8 cellular contexts compared by ENCODE assay signal in genomic region chr19:41597600-41598041, GRCh38. TPM values are rescaled to one million over a fixed set of nuclear protein-coding genes. Genes with fewer than 3 reads are reported as not detected.
DNase-seq lines count a peak whose midpoint lies in the region; ATAC-seq and TF ChIP-seq lines count a peak whose summit lies in the region.

No MANE protein-coding gene starts in this region.

- DNase-seq in DMS 273 (lab: John Stamatoyannopoulos, UW; ENCODE audit: unreplicated experiment) = peak; percentile 76
- DNase-seq in NOMO-1 (lab: John Stamatoyannopoulos, UW; ENCODE audit: unreplicated experiment in 2 of 2) = peak; percentile 67 to 86
- DNase-seq in activated CD8-positive, alpha-beta T cell treated with anti-CD3 and anti-CD28 coated beads, Interleukin-2, amount 10 ng/mL, durations not matched to agents 7 days and 5 days = peak; percentile 84
- peak; percentile 69 to 75 (median 72) for DNase-seq in effector memory CD8-positive, alpha-beta T cell
- DNase-seq in mesothelial cell of epicardium (ENCODE audit: low spot score in 2 of 2, unreplicated experiment in 2 of 2) = peak in 1 of 2 experiments; percentile 39
- peak; percentile 55 for DNase-seq in stimulated activated CD8-positive, alpha-beta memory T cell treated with anti-CD3 and anti-CD28 coated beads, Interleukin-4, amount 100 ng/mL, for 24 hours (ENCODE audit: low read depth)
- no peak for DNase-seq in cerebellar nuclear complex (lab: John Stamatoyannopoulos, UW)

- peak; percentile 84 for TF ChIP-seq CTCF in mesothelial cell of epicardium (IDR thresholded peaks at IDR 0.05; ENCODE audit: unreplicated experiment)

- H3K27ac Mint-ChIP-seq in activated CD8-positive, alpha-beta T cell treated with anti-CD3 and anti-CD28 coated beads, Interleukin-2, amount 10 ng/mL, durations not matched to agents 7 days and 5 days = no peak overlapping the region
- no peak overlapping the region for H3K27ac Mint-ChIP-seq in effector memory CD8-positive, alpha-beta T cell
- H3K27ac Mint-ChIP-seq in mesothelial cell of epicardium = no peak overlapping the region

- POLR2A ChIA-PET in activated CD8-positive, alpha-beta T cell treated with anti-CD3 and anti-CD28 coated beads, Interleukin-2, amount 10 ng/mL, durations not matched to agents 7 days and 5 days (lab: Charles Lee) = no interaction called here

- H3K36me3 Mint-ChIP-seq in activated CD8-positive, alpha-beta T cell treated with anti-CD3 and anti-CD28 coated beads, Interleukin-2, amount 10 ng/mL, durations not matched to agents 7 days and 5 days (ENCODE audit: low read depth) = no peaks in the 10 kb centered on the region
- H3K36me3 Mint-ChIP-seq in effector memory CD8-positive, alpha-beta T cell (ENCODE audit: insufficient read depth) = peaks cover 2% of the 10 kb centered on the region
- no peaks in the 10 kb centered on the region for H3K36me3 Mint-ChIP-seq in mesothelial cell of epicardium

- peaks cover 7% of the 10 kb centered on the region for H3K4me1 Mint-ChIP-seq in activated CD8-positive, alpha-beta T cell treated with anti-CD3 and anti-CD28 coated beads, Interleukin-2, amount 10 ng/mL, durations not matched to agents 7 days and 5 days (ENCODE audit: low read depth)
- peaks cover 6 to 9% of the 10 kb centered on the region in 2 donors for H3K4me1 Mint-ChIP-seq in effector memory CD8-positive, alpha-beta T cell (ENCODE audit: low read depth in 2 of 2)
- no peaks in the 10 kb centered on the region for H3K4me1 Mint-ChIP-seq in mesothelial cell of epicardium

- no peak overlapping the region for H3K4me3 Mint-ChIP-seq in activated CD8-positive, alpha-beta T cell treated with anti-CD3 and anti-CD28 coated beads, Interleukin-2, amount 10 ng/mL, durations not matched to agents 7 days and 5 days
- no peak overlapping the region for H3K4me3 Mint-ChIP-seq in effector memory CD8-positive, alpha-beta T cell
- H3K4me3 Mint-ChIP-seq in mesothelial cell of epicardium = no peak overlapping the region

- peaks cover 27% of the 10 kb centered on the region for H3K27me3 Mint-ChIP-seq in activated CD8-positive, alpha-beta T cell treated with anti-CD3 and anti-CD28 coated beads, Interleukin-2, amount 10 ng/mL, durations not matched to agents 7 days and 5 days (ENCODE audit: low read depth)
- H3K27me3 Mint-ChIP-seq in effector memory CD8-positive, alpha-beta T cell = peaks cover 17 to 87% of the 10 kb centered on the region in 2 donors
- H3K27me3 Mint-ChIP-seq in mesothelial cell of epicardium (ENCODE audit: low read depth) = no peaks in the 10 kb centered on the region

- no peaks in the 10 kb centered on the region for H3K9me3 Mint-ChIP-seq in activated CD8-positive, alpha-beta T cell treated with anti-CD3 and anti-CD28 coated beads, Interleukin-2, amount 10 ng/mL, durations not matched to agents 7 days and 5 days (ENCODE audit: insufficient read depth)
- H3K9me3 Mint-ChIP-seq in effector memory CD8-positive, alpha-beta T cell = no peaks in the 10 kb centered on the region
- H3K9me3 Mint-ChIP-seq in mesothelial cell of epicardium = peaks cover 40% of the 10 kb centered on the region

- ATAC-seq in HG03378 (IDR thresholded peaks at IDR 0.05; ENCODE audit: unreplicated experiment) = peak; percentile 70
- peak; percentile 84 for ATAC-seq in activated CD8-positive, alpha-beta T cell treated with anti-CD3 and anti-CD28 coated beads, Interleukin-2, amount 10 ng/mL, durations not matched to agents 7 days and 5 days
- ATAC-seq in effector memory CD8-positive, alpha-beta T cell (replicated peaks) = peak; percentile 87

- CTCF ChIA-PET in activated CD8-positive, alpha-beta T cell treated with anti-CD3 and anti-CD28 coated beads, Interleukin-2, amount 10 ng/mL, durations not matched to agents 7 days and 5 days (lab: Charles Lee) = interaction anchor here (0.6 to 5.8 kb wide), 21 partner anchors 9 to 627 kb away, joined by 3 to 61 read pairs (median 4); partner anchors contain the start of genes CEACAM21 and DMAC2

RNA-seq across cellular contexts. Expression of gene CEACAM21, which starts 21.7 kb away (rescaled TPM):
- 10 to 100 TPM; 41.8 to 49.4 TPM for total RNA-seq in activated CD8-positive, alpha-beta T cell treated with anti-CD3 and anti-CD28 coated beads, Interleukin-2, amount 10 ng/mL, durations not matched to agents 7 days and 5 days
- total RNA-seq in mesothelial cell of epicardium = not detected in 3 replicates

RNA-seq across cellular contexts. Expression of gene CEACAM4, which starts 29.3 kb away (rescaled TPM):
- total RNA-seq in activated CD8-positive, alpha-beta T cell treated with anti-CD3 and anti-CD28 coated beads, Interleukin-2, amount 10 ng/mL, durations not matched to agents 7 days and 5 days = not detected
- not detected in 3 replicates for total RNA-seq in mesothelial cell of epicardium

Comparison
In these comparisons a context has a peak if more than half of its experiments do, and no peak if none do; other contexts are left out.
1. DNase-seq: peak in DMS 273 (single experiment), NOMO-1 (2 of 2), activated CD8-positive, alpha-beta T cell treated with anti-CD3 and anti-CD28 coated beads, Interleukin-2, amount 10 ng/mL, durations not matched to agents 7 days and 5 days (single experiment), effector memory CD8-positive, alpha-beta T cell (3 of 3) and stimulated activated CD8-positive, alpha-beta memory T cell treated with anti-CD3 and anti-CD28 coated beads, Interleukin-4, amount 100 ng/mL, for 24 hours (single experiment); none in cerebellar nuclear complex (0 of 2).
2. RNA of gene CEACAM21, which starts 21.7 kb away (total RNA-seq): 41.8 to 49.4 TPM in activated CD8-positive, alpha-beta T cell treated with anti-CD3 and anti-CD28 coated beads, Interleukin-2, amount 10 ng/mL, durations not matched to agents 7 days and 5 days; not detected in mesothelial cell of epicardium; every median in the first group is over 10 times any median in the second.
3. Peak in every context shown above with its lines, with median percentiles within 50 percentile points of each other: ATAC-seq.